In the genomic region with DNA sequence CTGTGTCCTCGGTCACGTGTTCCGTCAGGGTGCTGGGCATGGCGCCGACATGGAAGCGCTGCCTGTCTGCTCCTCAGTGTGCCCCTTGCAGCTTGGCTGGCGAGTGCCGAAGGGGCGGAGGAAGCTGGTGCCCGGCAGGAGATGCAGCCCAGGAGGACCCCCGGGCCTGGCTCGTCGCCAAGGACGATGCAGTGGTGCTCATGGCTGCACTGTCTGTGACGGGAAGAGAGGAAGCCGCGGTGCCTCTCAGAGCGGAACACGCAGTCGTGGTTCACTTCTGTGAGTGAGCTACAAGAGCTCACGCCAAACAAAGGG, we compare ENCODE assay signal across 1 cellular context.
TF ChIP-seq lines count a peak whose summit lies in the region.

No MANE protein-coding gene starts in this region.

TF ChIP-seq in SK-N-SH treated with all-trans-retinoic acid at 6 μM for 48 hours, 23 proteins besides CTCF, POLR2A, EP300 and RAD21 (continued from another document):
- TF ChIP-seq, protein P1, sequence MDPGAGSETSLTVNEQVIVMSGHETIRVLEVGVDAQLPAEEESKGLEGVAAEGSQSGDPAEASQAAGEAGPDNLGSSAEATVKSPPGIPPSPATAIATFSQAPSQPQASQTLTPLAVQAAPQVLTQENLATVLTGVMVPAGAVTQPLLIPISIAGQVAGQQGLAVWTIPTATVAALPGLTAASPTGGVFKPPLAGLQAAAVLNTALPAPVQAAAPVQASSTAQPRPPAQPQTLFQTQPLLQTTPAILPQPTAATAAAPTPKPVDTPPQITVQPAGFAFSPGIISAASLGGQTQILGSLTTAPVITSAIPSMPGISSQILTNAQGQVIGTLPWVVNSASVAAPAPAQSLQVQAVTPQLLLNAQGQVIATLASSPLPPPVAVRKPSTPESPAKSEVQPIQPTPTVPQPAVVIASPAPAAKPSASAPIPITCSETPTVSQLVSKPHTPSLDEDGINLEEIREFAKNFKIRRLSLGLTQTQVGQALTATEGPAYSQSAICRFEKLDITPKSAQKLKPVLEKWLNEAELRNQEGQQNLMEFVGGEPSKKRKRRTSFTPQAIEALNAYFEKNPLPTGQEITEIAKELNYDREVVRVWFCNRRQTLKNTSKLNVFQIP (CRISPR knock-in tag; IDR thresholded peaks at IDR 0.05; ENCODE audit: borderline replicate concordance, low read depth) = no peak
- no peak for TF ChIP-seq TOX (CRISPR knock-in tag; IDR thresholded peaks at IDR 0.05; ENCODE audit: borderline replicate concordance)
- no peak for TF ChIP-seq ZNF8 (CRISPR knock-in tag; IDR thresholded peaks at IDR 0.05)
- TF ChIP-seq, protein P2, sequence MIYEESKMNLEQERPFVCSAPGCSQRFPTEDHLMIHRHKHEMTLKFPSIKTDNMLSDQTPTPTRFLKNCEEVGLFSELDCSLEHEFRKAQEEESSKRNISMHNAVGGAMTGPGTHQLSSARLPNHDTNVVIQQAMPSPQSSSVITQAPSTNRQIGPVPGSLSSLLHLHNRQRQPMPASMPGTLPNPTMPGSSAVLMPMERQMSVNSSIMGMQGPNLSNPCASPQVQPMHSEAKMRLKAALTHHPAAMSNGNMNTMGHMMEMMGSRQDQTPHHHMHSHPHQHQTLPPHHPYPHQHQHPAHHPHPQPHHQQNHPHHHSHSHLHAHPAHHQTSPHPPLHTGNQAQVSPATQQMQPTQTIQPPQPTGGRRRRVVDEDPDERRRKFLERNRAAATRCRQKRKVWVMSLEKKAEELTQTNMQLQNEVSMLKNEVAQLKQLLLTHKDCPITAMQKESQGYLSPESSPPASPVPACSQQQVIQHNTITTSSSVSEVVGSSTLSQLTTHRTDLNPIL (CRISPR knock-in tag; IDR thresholded peaks at IDR 0.05; ENCODE audit: low read depth) = no peak
